16 cellular contexts compared by ENCODE assay signal in genomic region chr12:124520896-124521295, GRCh38. TPM values are rescaled to one million over a fixed set of nuclear protein-coding genes. Genes with fewer than 3 reads are reported as not detected.
DNase-seq lines count a peak whose midpoint lies in the region; ATAC-seq and TF ChIP-seq lines count a peak whose summit lies in the region.
"Had no signal": no experiment of that assay in that cellular context is flagged by ENCODE, and none has a peak within 500 bp of the region (broad histone marks: within the 10 kb centered on the region; RNA-seq: fewer than 3 reads in every experiment).

No MANE protein-coding gene starts in this region.

- H3K27me3 ChIP-seq in tibial artery: no peaks in the 10 kb centered on the region

- peak overlapping the region; percentile 85 for H3K27ac Mint-ChIP-seq in mesothelial cell of epicardium
- H3K27ac Mint-ChIP-seq: activated B cell treated with CpG ODN at 0.5 μM for 24 hours had no signal

- POLR2A ChIA-PET in RWPE1 (lab: Yijun Ruan, JAX; ENCODE audit: low non-redundant PET): no interaction called here

- peaks cover 15 to 98% (median 82%) of the 10 kb centered on the region in 4 donors for H3K4me1 ChIP-seq in tibial artery

- peaks cover 45% of the 10 kb centered on the region for H3K4me1 Mint-ChIP-seq in mesothelial cell of epicardium

- no peak overlapping the region for H3K4me3 Mint-ChIP-seq in mesothelial cell of epicardium
- H3K4me3 Mint-ChIP-seq: activated B cell treated with CpG ODN at 0.5 μM for 24 hours had no signal

- no peaks in the 10 kb centered on the region for H3K36me3 ChIP-seq in tibial artery

- intact Hi-C loops in tibial artery (cut with DNase I; ENCODE audit: low total_unique reads): no loop called here

- CTCF ChIA-PET in RWPE1 (lab: Yijun Ruan, JAX): interaction anchor here (0.7 kb wide), 1 partner anchor 403 kb away, joined by 3 read pairs; no protein-coding TSS in a partner anchor

- H3K4me3 ChIP-seq in coronary artery (no peak overlapping the region), tibial artery (no peak overlapping the region)
- H3K4me3 ChIP-seq: lung had no signal

- DNase-seq in RWPE1 (ENCODE audit: low spot score) (no peak), coronary artery (ENCODE audit: low spot score) (no peak), mesothelial cell of epicardium (ENCODE audit: low spot score in 2 of 2, unreplicated experiment in 2 of 2) (no peak), tibial artery (no peak), retina (no peak), activated gamma-delta T cell treated with Interleukin-2 at 50 U/mL for 16 hours (no peak)
- DNase-seq: activated B cell treated with CpG ODN at 0.5 μM for 24 hours; amygdala; effector CD8-positive, alpha-beta T cell; NCI-H146; NCI-H524; stimulated activated naive CD4-positive, alpha-beta T cell treated with Interleukin-2 at 50 U/mL for 16 hours had no signal

- no peaks in the 10 kb centered on the region for H3K9me3 Mint-ChIP-seq in mesothelial cell of epicardium
- H3K9me3 Mint-ChIP-seq: activated B cell treated with CpG ODN at 0.5 μM for 24 hours had no signal

- H3K36me3 Mint-ChIP-seq in mesothelial cell of epicardium: peaks cover 6% of the 10 kb centered on the region

- no peaks in the 10 kb centered on the region for H3K27me3 Mint-ChIP-seq in mesothelial cell of epicardium (ENCODE audit: low read depth)
- H3K27me3 Mint-ChIP-seq: activated B cell treated with CpG ODN at 0.5 μM for 24 hours had no signal

- no peaks in the 10 kb centered on the region for H3K9me3 ChIP-seq in tibial artery

- ATAC-seq in GM21576 (IDR thresholded peaks at IDR 0.05; ENCODE audit: unreplicated experiment) (no peak), GM18858 (IDR thresholded peaks at IDR 0.05; ENCODE audit: unreplicated experiment) (no peak)

- H3K27ac ChIP-seq in RWPE1 (peak overlapping the region; percentile 100), coronary artery (peak overlapping the region; percentile 100), tibial artery (peak overlapping the region; percentile 98 to 99)
- H3K27ac ChIP-seq: parathyroid adenoma had no signal

- no peak for TF ChIP-seq CTCF in RWPE1 (conservative IDR thresholded peaks at IDR 0.05; ENCODE audit: low read depth)
- TF ChIP-seq CTCF in coronary artery (IDR thresholded peaks at IDR 0.05): no peak
- TF ChIP-seq CTCF in mesothelial cell of epicardium (IDR thresholded peaks at IDR 0.05; ENCODE audit: unreplicated experiment): no peak
- TF ChIP-seq CTCF in tibial artery (IDR thresholded peaks at IDR 0.05): no peak

RNA-seq across cellular contexts. Expression of gene NCOR2, which starts 46.5 kb away (rescaled TPM):
- 316 to 336 TPM (median 331 TPM) in 3 replicates for total RNA-seq in mesothelial cell of epicardium
